In the genomic region with DNA sequence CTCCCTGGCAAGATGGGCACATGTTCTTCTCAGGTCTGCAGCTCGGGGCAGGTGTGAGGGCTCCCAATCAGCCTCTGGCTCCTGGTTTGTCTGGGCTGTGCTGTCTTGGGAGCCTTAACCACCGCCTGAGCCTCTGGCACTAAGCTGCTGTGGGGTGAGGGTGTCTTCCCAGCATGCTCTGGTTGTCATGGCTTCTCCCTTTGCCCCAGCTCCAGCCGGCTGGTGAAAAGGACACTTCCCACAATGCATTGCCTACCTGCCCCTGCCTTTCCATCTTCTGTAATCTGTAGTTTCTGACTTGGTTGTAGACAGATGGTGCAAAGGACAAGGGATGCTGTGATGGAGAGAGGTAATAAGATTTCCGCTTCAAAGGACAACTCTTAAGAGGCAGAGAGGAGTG, we compare ENCODE assay signal across 30 cellular contexts.
"Had no signal": no experiment of that assay in that cellular context is flagged by ENCODE, and none has a peak within 500 bp of the region (broad histone marks: within the 10 kb centered on the region; RNA-seq: fewer than 3 reads in every experiment).

No MANE protein-coding gene starts in this region.

- H3K4me3 Mint-ChIP-seq: activated CD4-positive, alpha-beta memory T cell treated with anti-CD3 and anti-CD28 coated beads, Interleukin-2, amount 10 ng/mL, durations not matched to agents 7 days and 5 days; activated CD4-positive, alpha-beta T cell treated with anti-CD3 and anti-CD28 coated beads, Interleukin-2, amount 10 ng/mL, durations not matched to agents 24 days and 14 days; activated T-cell treated with anti-CD3 and anti-CD28 coated beads, Interleukin-2, amount 50 U/mL, for 24 hours; effector memory CD8-positive, alpha-beta T cell; nephron progenitor cell had no signal

- H3K9me3 ChIP-seq: gastrocnemius medialis, left ventricle myocardium inferior, mucosa of descending colon, psoas muscle, sigmoid colon, suprapubic skin, tibial artery had no signal

- DNase-seq: activated CD4-positive, alpha-beta memory T cell treated with anti-CD3 and anti-CD28 coated beads, Interleukin-2, amount 10 ng/mL, durations not matched to agents 7 days and 5 days; activated CD4-positive, alpha-beta T cell treated with anti-CD3 and anti-CD28 coated beads, Interleukin-2, amount 10 ng/mL, durations not matched to agents 24 days and 14 days; activated CD4-positive, CD25-positive, alpha-beta regulatory T cell treated with anti-CD3 and anti-CD28 coated beads, Interleukin-2, amount 50 U/mL, for 72 hours; activated CD8-positive, alpha-beta memory T cell treated with anti-CD3 and anti-CD28 coated beads, Interleukin-2, amount 50 U/mL, for 48 hours; activated gamma-delta T cell treated with Interleukin-2 at 50 U/mL for 16 hours; activated naive CD4-positive, alpha-beta T cell treated with anti-CD3 and anti-CD28 coated beads, Interleukin-2, amount 50 U/mL, for 16 hours; activated T-cell treated with anti-CD3 and anti-CD28 coated beads, Interleukin-2, amount 50 U/mL, for 24 hours; amygdala; caudate nucleus; cortex of kidney; effector memory CD8-positive, alpha-beta T cell; erythroblast; gastrocnemius medialis; islet precursor cell; left ventricle myocardium inferior; mesendoderm; mucosa of descending colon; nephron progenitor cell; nucleus accumbens; psoas muscle; sigmoid colon; small intestine; stimulated activated CD4-positive, alpha-beta T cell treated with anti-CD3 and anti-CD28 coated beads, Interleukin-15, amount 100 ng/mL, for 24 hours; stimulated activated CD4-positive, alpha-beta T cell treated with anti-CD3 and anti-CD28 coated beads, Interleukin-2, amount 100 ng/mL, for 24 hours; stimulated activated naive CD4-positive, alpha-beta T cell had no signal

- H3K27ac ChIP-seq: gastrocnemius medialis, hepatocyte, left ventricle myocardium inferior, parathyroid adenoma, psoas muscle, sigmoid colon, suprapubic skin, tibial artery had no signal

- H3K4me3 ChIP-seq: gastrocnemius medialis, hepatocyte, left ventricle myocardium inferior, lung, mucosa of descending colon, psoas muscle, sigmoid colon, suprapubic skin, tibial artery had no signal

- H3K9me3 Mint-ChIP-seq: activated CD4-positive, alpha-beta memory T cell treated with anti-CD3 and anti-CD28 coated beads, Interleukin-2, amount 10 ng/mL, durations not matched to agents 7 days and 5 days; activated CD4-positive, alpha-beta T cell treated with anti-CD3 and anti-CD28 coated beads, Interleukin-2, amount 10 ng/mL, durations not matched to agents 24 days and 14 days; activated T-cell treated with anti-CD3 and anti-CD28 coated beads, Interleukin-2, amount 50 U/mL, for 24 hours; effector memory CD8-positive, alpha-beta T cell; nephron progenitor cell had no signal

- H3K4me2 ChIP-seq: hepatocyte had no signal

- H2AFZ ChIP-seq: hepatocyte, parathyroid adenoma had no signal

- ATAC-seq: effector memory CD8-positive, alpha-beta T cell; gastrocnemius medialis; mucosa of descending colon; psoas muscle had no signal

- H3K79me2 ChIP-seq: hepatocyte, parathyroid adenoma had no signal

- H3K9ac ChIP-seq: parathyroid adenoma had no signal

- H3K36me3 ChIP-seq: gastrocnemius medialis, left ventricle myocardium inferior, sigmoid colon, suprapubic skin, tibial artery had no signal

- H3K27ac Mint-ChIP-seq: activated CD4-positive, alpha-beta memory T cell treated with anti-CD3 and anti-CD28 coated beads, Interleukin-2, amount 10 ng/mL, durations not matched to agents 7 days and 5 days; activated CD4-positive, alpha-beta T cell treated with anti-CD3 and anti-CD28 coated beads, Interleukin-2, amount 10 ng/mL, durations not matched to agents 24 days and 14 days; activated T-cell treated with anti-CD3 and anti-CD28 coated beads, Interleukin-2, amount 50 U/mL, for 24 hours; effector memory CD8-positive, alpha-beta T cell; nephron progenitor cell had no signal

- H3K4me1 ChIP-seq: left ventricle myocardium inferior, parathyroid adenoma, psoas muscle, sigmoid colon had no signal

- H3K27me3 ChIP-seq: gastrocnemius medialis, hepatocyte, sigmoid colon, suprapubic skin, tibial artery had no signal
